In the genomic region with DNA sequence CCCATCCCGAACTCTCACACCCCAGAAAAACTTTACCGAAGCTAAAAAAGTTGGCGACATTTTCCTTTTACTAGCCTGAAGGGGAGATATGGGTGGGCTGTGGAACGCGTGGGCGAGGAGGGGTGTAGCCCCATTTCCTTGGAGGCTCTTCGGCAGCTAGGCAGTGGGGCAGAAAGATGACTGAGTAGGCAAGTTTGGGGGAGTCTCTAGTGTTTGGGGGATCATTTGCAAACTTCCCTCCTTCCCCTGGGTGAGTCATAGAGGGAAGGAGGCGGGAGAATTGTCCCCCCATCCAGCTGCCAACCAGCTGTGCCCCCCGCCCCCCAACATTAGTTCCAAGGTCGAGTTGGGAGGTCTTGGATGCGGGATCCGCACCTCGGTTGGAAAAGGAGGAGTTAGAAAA, we compare ENCODE assay signal across 8 cellular contexts. TPM values are rescaled to one million over a fixed set of nuclear protein-coding genes. Genes with fewer than 3 reads are reported as not detected.
A peak's percentile ranks its signal among the peaks of the same experiment; 100 is the strongest.
DNase-seq lines count a peak whose midpoint lies in the region; ATAC-seq and TF ChIP-seq lines count a peak whose summit lies in the region.

No MANE protein-coding gene starts in this region.

- H3K9me3 ChIP-seq in muscle layer of duodenum (ENCODE audit: control insufficient read depth in 1 of 2, low read length in 2 of 2) = no peaks in the 10 kb centered on the region

- peak overlapping the region; percentile 24; the same call in 1 of the 2 replicates for H3K27ac ChIP-seq in C4-2B
- H3K27ac ChIP-seq in muscle layer of duodenum (ENCODE audit: low read length) = no peak overlapping the region

- peaks cover 3 to 28% of the 10 kb centered on the region in 2 donors for H3K4me1 ChIP-seq in muscle layer of duodenum (ENCODE audit: control insufficient read depth in 1 of 2, insufficient read depth in 2 of 2, low read length in 2 of 2)

- H3K4me3 ChIP-seq in choroid plexus epithelial cell (ENCODE audit: low read depth, low read length) (peak overlapping the region; percentile 65), muscle layer of duodenum (ENCODE audit: low read depth in 1 of 2, low read length in 2 of 2) (peak overlapping the region; percentile 84 to 93)

- peaks cover 8% of the 10 kb centered on the region for H3K27me3 ChIP-seq in muscle layer of duodenum (ENCODE audit: low read depth, low read length)

- DNase-seq in LHCN-M2 (ENCODE audit: low read depth) (peak; percentile 48), choroid plexus epithelial cell (ENCODE audit: low read depth) (no peak), NCI-H1417 (lab: John Stamatoyannopoulos, UW) (no peak)

- H3K36me3 ChIP-seq in muscle layer of duodenum (ENCODE audit: control insufficient read depth in 1 of 2, insufficient read depth in 2 of 2, low read length in 2 of 2) = no peaks in the 10 kb centered on the region

- no peak for ATAC-seq in GM18858 (IDR thresholded peaks at IDR 0.05; ENCODE audit: unreplicated experiment)
- no peak for ATAC-seq in GM21529 (IDR thresholded peaks at IDR 0.05; ENCODE audit: unreplicated experiment)
- ATAC-seq in HG03175 (IDR thresholded peaks at IDR 0.05; ENCODE audit: unreplicated experiment) = no peak

- TF ChIP-seq CTCF in C4-2B (conservative IDR thresholded peaks at IDR 0.05) (no peak), choroid plexus epithelial cell (conservative IDR thresholded peaks at IDR 0.05; ENCODE audit: low read depth, low read length) (no peak)

RNA-seq across cellular contexts. Expression of gene GLI1, which starts 2.3 kb away (rescaled TPM):
- total RNA-seq in LHCN-M2 (2014; rRNA removed) = 1.1 and 1.2 TPM in 2 replicates
- polyA plus RNA-seq in LHCN-M2 (2012) = 4.4 TPM

RNA-seq across cellular contexts. Expression of gene INHBE, which starts 6.8 kb away (rescaled TPM):
- 0.26 and 0.40 TPM in 2 replicates for total RNA-seq in LHCN-M2 (2014; rRNA removed)
- polyA plus RNA-seq in LHCN-M2 (2012) = 0.12 TPM

RNA-seq across cellular contexts. Expression of gene ARHGAP9, which starts 17.8 kb away (rescaled TPM):
- total RNA-seq in LHCN-M2 (2014; rRNA removed) = 0.23 TPM in 1 of 2 replicates, not detected in the other
- 0.21 TPM for polyA plus RNA-seq in LHCN-M2 (2012)

RNA-seq across cellular contexts. Expression of gene MARS1, which starts 26.0 kb away (rescaled TPM):
- 80.1 and 92.7 TPM in 2 replicates for total RNA-seq in LHCN-M2 (2014; rRNA removed)
- polyA plus RNA-seq in LHCN-M2 (2012) = 116 TPM

RNA-seq across cellular contexts. Expression of gene INHBC, which starts 27.3 kb away (rescaled TPM):
- not detected in 2 replicates for total RNA-seq in LHCN-M2 (2014; rRNA removed)
- polyA plus RNA-seq in LHCN-M2 (2012) = not detected
